29 cellular contexts compared by ENCODE assay signal in the genomic region with DNA sequence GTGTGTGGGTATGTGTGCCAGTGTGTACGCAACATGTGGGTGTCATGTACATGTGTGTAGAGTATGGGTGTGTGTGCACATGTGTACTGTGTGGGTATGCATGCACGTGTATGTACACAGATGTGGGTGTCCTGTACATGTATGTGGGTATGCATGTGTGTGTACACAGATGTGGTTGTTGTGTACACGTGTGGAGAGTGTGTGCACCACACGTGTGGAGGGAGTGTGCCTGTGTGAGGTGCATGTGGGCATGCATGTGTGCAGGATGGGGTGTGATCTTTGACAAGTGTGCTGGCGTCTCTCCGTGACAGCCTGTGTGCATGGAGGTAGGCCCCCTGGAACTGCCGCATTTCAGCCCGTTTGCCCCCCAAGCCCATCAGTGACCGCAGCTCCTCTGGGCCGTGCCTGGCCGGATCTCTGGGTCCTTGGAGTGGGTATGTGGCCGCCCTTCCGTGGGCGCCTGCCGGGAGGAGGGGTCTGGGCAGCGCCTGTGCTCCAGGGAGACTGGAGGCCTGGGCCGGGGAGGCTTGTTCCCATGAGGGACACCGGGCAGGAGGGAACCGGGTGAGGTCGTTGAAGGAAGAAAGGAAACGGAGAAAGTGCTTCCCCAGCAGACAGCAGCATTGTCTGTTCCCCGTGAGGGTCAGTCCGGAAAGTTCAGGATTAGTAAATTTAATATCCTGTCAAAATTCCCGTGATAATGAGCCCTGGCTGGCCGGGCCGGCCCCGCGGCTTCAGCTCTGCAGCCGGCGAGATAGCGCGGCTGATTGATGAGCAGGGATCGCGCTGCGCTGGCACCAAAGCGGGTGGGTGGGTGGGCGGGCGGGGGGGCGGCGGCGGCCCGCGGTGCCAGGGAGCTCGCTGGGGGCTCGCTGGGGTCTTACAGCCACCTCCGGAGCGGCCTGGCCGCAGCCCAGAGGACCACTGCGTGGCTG.
"Had no signal": no experiment of that assay in that cellular context is flagged by ENCODE, and none has a peak within 500 bp of the region (broad histone marks: within the 10 kb centered on the region; RNA-seq: fewer than 3 reads in every experiment).

No MANE protein-coding gene starts in this region.

- H3K27ac Mint-ChIP-seq: activated naive CD8-positive, alpha-beta T cell; stimulated activated effector memory CD8-positive, alpha-beta T cell treated with anti-CD3 and anti-CD28 coated beads, Interleukin-12 subunit alpha, Interleukin-12 subunit beta, amount 100 ng/mL, for 72 hours; stimulated activated naive CD8-positive, alpha-beta T cell treated with anti-CD3 and anti-CD28 coated beads, Interleukin-15, Interleukin-2, amounts not matched to agents 100 ng/mL and 50 ng/mL, for 24 hours; T-helper 2 cell treated with Interferon-gamma antibody and Interleukin-4, amounts not matched to agents 5 μg/mL and 100 μg/mL, for 36 hours; type B pancreatic cell had no signal

- H3K36me3 ChIP-seq: colonic mucosa, gastrocnemius medialis, neutrophil, pancreas, prostate gland, sigmoid colon, thoracic aorta had no signal

- H3K9me3 ChIP-seq: colonic mucosa, gastrocnemius medialis, pancreas, prostate gland, sigmoid colon, thoracic aorta had no signal

- H3K4me2 ChIP-seq: hepatocyte had no signal

- H2AFZ ChIP-seq: hepatocyte had no signal

- H3K4me1 ChIP-seq: colonic mucosa, pancreas, prostate gland had no signal

- H3K4me3 ChIP-seq: colonic mucosa, gastrocnemius medialis, hepatocyte, pancreas, prostate gland, sigmoid colon, thoracic aorta had no signal

- H3K27ac ChIP-seq: colonic mucosa, gastrocnemius medialis, hepatocyte, neutrophil, pancreas, prostate gland, sigmoid colon, thoracic aorta had no signal

- ATAC-seq: gastrocnemius medialis; left cardiac atrium; pancreas; stimulated activated effector memory CD8-positive, alpha-beta T cell treated with anti-CD3 and anti-CD28 coated beads, Interleukin-12 subunit alpha, Interleukin-12 subunit beta, amount 100 ng/mL, for 72 hours had no signal

- H3K27me3 ChIP-seq: colonic mucosa had no signal

- DNase-seq: activated CD4-positive, alpha-beta T cell treated with anti-CD3 and anti-CD28 coated beads for 4 hours; activated CD4-positive, alpha-beta T cell treated with anti-CD3 and anti-CD28 coated beads, Interleukin-2, amount 50 U/mL, for 4 hours; activated CD4-positive, CD25-positive, alpha-beta regulatory T cell; activated effector memory CD4-positive, alpha-beta T cell treated with Interleukin-2 at 50 U/mL for 16 hours; activated naive CD4-positive, alpha-beta T cell treated with Interleukin-2 at 50 U/mL for 16 hours; anterior cingulate cortex; cerebellar nuclear complex; colonic mucosa; effector CD8-positive, alpha-beta T cell; gastrocnemius medialis; islet precursor cell; left cardiac atrium; mammary epithelial cell; natural killer cell; pancreas; sigmoid colon; small intestine; stimulated activated CD4-positive, alpha-beta T cell treated with anti-CD3 and anti-CD28 coated beads, Interleukin-4, amount 100 ng/mL, for 24 hours; T-helper 1 cell had no signal

- FAIRE-seq: endometrium, pancreas, small intestine had no signal

- H3K36me3 Mint-ChIP-seq: activated naive CD8-positive, alpha-beta T cell; natural killer cell; stimulated activated effector memory CD8-positive, alpha-beta T cell treated with anti-CD3 and anti-CD28 coated beads, Interleukin-12 subunit alpha, Interleukin-12 subunit beta, amount 100 ng/mL, for 72 hours had no signal

- H3K4me3 Mint-ChIP-seq: activated naive CD8-positive, alpha-beta T cell; natural killer cell; stimulated activated effector memory CD8-positive, alpha-beta T cell treated with anti-CD3 and anti-CD28 coated beads, Interleukin-12 subunit alpha, Interleukin-12 subunit beta, amount 100 ng/mL, for 72 hours; stimulated activated naive CD8-positive, alpha-beta T cell treated with anti-CD3 and anti-CD28 coated beads, Interleukin-15, Interleukin-2, amounts not matched to agents 100 ng/mL and 50 ng/mL, for 24 hours; T-helper 2 cell treated with Interferon-gamma antibody and Interleukin-4, amounts not matched to agents 5 μg/mL and 100 μg/mL, for 36 hours; type B pancreatic cell had no signal

- H3K9me3 Mint-ChIP-seq: type B pancreatic cell had no signal

- H3K79me2 ChIP-seq: hepatocyte had no signal
